In genomic region chr12:131454418-131455217, GRCh38 we compare ENCODE assay signal across 9 cellular contexts.
A peak's percentile ranks its signal among the peaks of the same experiment; 100 is the strongest.
DNase-seq lines count a peak whose midpoint lies in the region; ATAC-seq and TF ChIP-seq lines count a peak whose summit lies in the region.
"Had no signal": no experiment of that assay in that cellular context is flagged by ENCODE, and none has a peak within 500 bp of the region (broad histone marks: within the 10 kb centered on the region; RNA-seq: fewer than 3 reads in every experiment).

No MANE protein-coding gene starts in this region.

- H3K27ac ChIP-seq in liver (ENCODE audit: low read depth in 1 of 2, low read length in 2 of 2), result no peak overlapping the region
- H3K27ac ChIP-seq in testis, result no peak overlapping the region
- H3K27ac ChIP-seq: thoracic aorta had no signal

- H3K36me3 ChIP-seq in liver (ENCODE audit: control insufficient read depth in 4 of 4, insufficient read depth in 3 of 4, low read depth in 1 of 4, low read length in 3 of 4) (no peaks in the 10 kb centered on the region), testis (ENCODE audit: low read depth, missing control alignments) (no peaks in the 10 kb centered on the region)
- H3K36me3 ChIP-seq: thoracic aorta had no signal

- TF ChIP-seq POLR2A in testis (IDR thresholded peaks at IDR 0.05), result no peak

- H3K27me3 ChIP-seq in liver (ENCODE audit: control insufficient read depth in 4 of 4, insufficient read depth in 4 of 4, low read length in 3 of 4) (no peaks in the 10 kb centered on the region), testis (no peaks in the 10 kb centered on the region)

- H3K4me1 ChIP-seq in liver (ENCODE audit: control insufficient read depth in 4 of 4, insufficient read depth in 4 of 4, low read length in 3 of 4) (no peaks in the 10 kb centered on the region), testis (no peaks in the 10 kb centered on the region)

- no peak overlapping the region for H3K9ac ChIP-seq in liver (ENCODE audit: low read depth in 1 of 2, low read length in 2 of 2)

- no peak overlapping the region for H3K4me3 Mint-ChIP-seq in activated naive CD8-positive, alpha-beta T cell treated with anti-CD3 and anti-CD28 coated beads for 36 hours

- ATAC-seq in GM18861 (IDR thresholded peaks at IDR 0.05; ENCODE audit: unreplicated experiment) (peak; percentile 90), HG02973 (IDR thresholded peaks at IDR 0.05; ENCODE audit: unreplicated experiment) (peak; percentile 98)

- peaks cover 4% of the 10 kb centered on the region for H3K9me3 Mint-ChIP-seq in activated naive CD8-positive, alpha-beta T cell treated with anti-CD3 and anti-CD28 coated beads for 36 hours

- DNase-seq in CD1c-positive myeloid dendritic cell (ENCODE audit: extremely low spot score), result peak; percentile 63
- peak; percentile 7 for DNase-seq in NCI-H226
- peak; percentile 49 for DNase-seq in activated naive CD8-positive, alpha-beta T cell treated with anti-CD3 and anti-CD28 coated beads for 36 hours
- DNase-seq in testis, result peak; percentile 65
- no peak for DNase-seq in NCI-H774 (lab: John Stamatoyannopoulos, UW)

- WGBS in liver, result 40% methylated on average over 12 of the region's 12 CpGs
- WGBS in testis, 2 donors, result 68 to 71% methylated on average over 12 of the region's 12 CpGs

- intact Hi-C loops in testis (cut with DNase I; ENCODE audit: low total_unique reads), result no loop called here

- peak; percentile 77 for TF ChIP-seq CTCF in liver (IDR thresholded peaks at IDR 0.05; ENCODE audit: low read depth, low read length, missing input control)
- TF ChIP-seq CTCF in testis (IDR thresholded peaks at IDR 0.05), result peak; percentile 50 to 76 (median 66)

- H3K27ac Mint-ChIP-seq in activated naive CD8-positive, alpha-beta T cell treated with anti-CD3 and anti-CD28 coated beads for 36 hours, result no peak overlapping the region

- H3K36me3 Mint-ChIP-seq in activated naive CD8-positive, alpha-beta T cell treated with anti-CD3 and anti-CD28 coated beads for 36 hours, result no peaks in the 10 kb centered on the region

- H3K27me3 Mint-ChIP-seq in activated naive CD8-positive, alpha-beta T cell treated with anti-CD3 and anti-CD28 coated beads for 36 hours, result peaks cover 23% of the 10 kb centered on the region

- H3K9me3 ChIP-seq in liver (ENCODE audit: control insufficient read depth in 4 of 4, low read length in 3 of 4) (no peaks in the 10 kb centered on the region), testis (no peaks in the 10 kb centered on the region)
- H3K9me3 ChIP-seq: thoracic aorta had no signal

- H3K4me1 Mint-ChIP-seq in activated naive CD8-positive, alpha-beta T cell treated with anti-CD3 and anti-CD28 coated beads for 36 hours, result no peaks in the 10 kb centered on the region

- H3K4me3 ChIP-seq in liver (ENCODE audit: low read depth in 1 of 3, low read length in 3 of 3) (no peak overlapping the region), testis (no peak overlapping the region)
- H3K4me3 ChIP-seq: thoracic aorta had no signal

- peak; percentile 70 to 80 for TF ChIP-seq RAD21 in liver (IDR thresholded peaks at IDR 0.05)

TF ChIP-seq in liver, 16 proteins besides CTCF, POLR2A, EP300 and RAD21:
- TF ChIP-seq GABPA (IDR thresholded peaks at IDR 0.05 in 1 of 2, conservative IDR thresholded peaks at IDR 0.05 in 1 of 2) (no peak), EGR1 (IDR thresholded peaks at IDR 0.05; ENCODE audit: low read depth in 2 of 2) (no peak), ATF3 (IDR thresholded peaks at IDR 0.05) (no peak), MAX (IDR thresholded peaks at IDR 0.05) (no peak), HNF4G (IDR thresholded peaks at IDR 0.05) (no peak), FOXA1 (IDR thresholded peaks at IDR 0.05) (no peak), RXRA (IDR thresholded peaks at IDR 0.05) (no peak), NR2F2 (IDR thresholded peaks at IDR 0.05) (no peak), SP1 (IDR thresholded peaks at IDR 0.05) (no peak)
TF ChIP-seq in liver: peak in this region for 0.
